In the genomic region with DNA sequence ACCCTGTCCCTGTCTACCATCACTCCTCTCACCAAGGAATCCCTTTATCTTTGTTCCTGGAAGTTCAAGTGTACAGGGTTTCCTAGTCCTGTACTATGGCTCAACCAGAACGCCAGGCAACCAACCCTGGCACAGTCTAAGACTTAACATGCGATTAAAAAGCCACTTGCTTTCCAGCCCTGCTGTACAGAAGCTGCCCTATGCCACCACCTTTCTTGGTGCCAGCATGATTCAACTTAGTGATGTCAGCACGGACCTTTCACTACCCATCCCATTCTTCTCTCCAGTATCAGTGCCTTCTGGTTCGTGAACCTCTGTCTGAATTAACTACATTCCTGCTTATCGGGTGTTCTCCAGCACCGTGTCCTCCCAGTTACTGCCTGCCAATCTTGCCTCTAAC, we compare ENCODE assay signal across 10 cellular contexts.
"Had no signal": no experiment of that assay in that cellular context is flagged by ENCODE, and none has a peak within 500 bp of the region (broad histone marks: within the 10 kb centered on the region; RNA-seq: fewer than 3 reads in every experiment).

No MANE protein-coding gene starts in this region.

- DNase-seq: activated CD4-positive, alpha-beta T cell treated with anti-CD3 and anti-CD28 coated beads, Interleukin-2, amount 10 ng/mL, durations not matched to agents 7 days and 5 days; activated CD8-positive, alpha-beta memory T cell treated with anti-CD3 and anti-CD28 coated beads for 24 hours; hippocampal formation; mesenchymal stem cell; natural killer cell; stimulated activated CD4-positive, alpha-beta T cell treated with anti-CD3 and anti-CD28 coated beads, Interleukin-1b, Interleukin-23, amount 100 ng/mL, for 48 hours; SW 1271 had no signal

- H3K9me3 ChIP-seq: neutrophil, thoracic aorta had no signal

- H3K27ac ChIP-seq: cardiac muscle cell, neutrophil, thoracic aorta had no signal

- H3K4me3 ChIP-seq: cardiac muscle cell, thoracic aorta had no signal

- H3K36me3 ChIP-seq: cardiac muscle cell, neutrophil, thoracic aorta had no signal

- ATAC-seq: natural killer cell had no signal

- H3K27me3 ChIP-seq: cardiac muscle cell, neutrophil had no signal
